In genomic region chr9:36623280-36623679, GRCh38 we compare ENCODE assay signal across 19 cellular contexts. TPM values are rescaled to one million over a fixed set of nuclear protein-coding genes. Genes with fewer than 3 reads are reported as not detected.
A peak's percentile ranks its signal among the peaks of the same experiment; 100 is the strongest.
DNase-seq lines count a peak whose midpoint lies in the region; ATAC-seq and TF ChIP-seq lines count a peak whose summit lies in the region.
"Had no signal": no experiment of that assay in that cellular context is flagged by ENCODE, and none has a peak within 500 bp of the region (broad histone marks: within the 10 kb centered on the region; RNA-seq: fewer than 3 reads in every experiment).

No MANE protein-coding gene starts in this region.

- DNase-seq in HCEC 1CT (peak; percentile 62), amniotic epithelial cell (ENCODE audit: low read depth) (peak; percentile 21), fibroblast of pulmonary artery (ENCODE audit: low read depth) (peak; percentile 35), stromal cell of bone marrow (ENCODE audit: low read depth) (peak; percentile 21), left lung (no peak)
- DNase-seq in activated CD8-positive, alpha-beta T cell treated with anti-CD3 and anti-CD28 coated beads for 36 hours = no peak
- DNase-seq: activated CD4-positive, alpha-beta T cell treated with anti-CD3 and anti-CD28 coated beads, Interleukin-2, amount 50 U/mL, for 4 hours; activated naive CD4-positive, alpha-beta T cell treated with anti-CD3 and anti-CD28 coated beads for 36 hours; DMS153; mesendoderm; MV-4-11; NCI-H2029 treated with DMSO at 0.1 percent for 48 hours; Right ventricle myocardium superior; T-cell had no signal

- H3K9me3 ChIP-seq in left lung = no peaks in the 10 kb centered on the region
- H3K9me3 ChIP-seq: prostate gland, thoracic aorta had no signal

- no peaks in the 10 kb centered on the region for H3K9me3 Mint-ChIP-seq in activated CD8-positive, alpha-beta T cell treated with anti-CD3 and anti-CD28 coated beads for 36 hours
- H3K9me3 Mint-ChIP-seq: activated naive CD4-positive, alpha-beta T cell treated with anti-CD3 and anti-CD28 coated beads for 36 hours; CD14-positive monocyte; natural killer cell treated with Interleukin-12 subunit alpha and Interleukin-12 subunit beta and Interleukin-15 and Interleukin-18, amount 100 ng/mL, for 72 hours; T-cell had no signal

- intact Hi-C loops in left lung (cut with DNase I) = no loop called here
- intact Hi-C loops in activated CD8-positive, alpha-beta T cell treated with anti-CD3 and anti-CD28 coated beads for 36 hours (cut with micrococcal nuclease) = no loop called here

- POLR2A ChIA-PET in activated CD8-positive, alpha-beta T cell treated with anti-CD3 and anti-CD28 coated beads for 36 hours (lab: Charles Lee) = no interaction called here

- no peaks in the 10 kb centered on the region for H3K36me3 ChIP-seq in left lung
- H3K36me3 ChIP-seq: prostate gland, thoracic aorta had no signal

- no peak for ATAC-seq in GM18909 (IDR thresholded peaks at IDR 0.05; ENCODE audit: poor library complexity, unreplicated experiment)
- ATAC-seq in left lung = no peak
- ATAC-seq in activated CD8-positive, alpha-beta T cell treated with anti-CD3 and anti-CD28 coated beads for 36 hours = no peak
- ATAC-seq: natural killer cell treated with Interleukin-12 subunit alpha and Interleukin-12 subunit beta and Interleukin-15 and Interleukin-18, amount 100 ng/mL, for 72 hours; T-cell had no signal

- H3K4me3 Mint-ChIP-seq in activated CD8-positive, alpha-beta T cell treated with anti-CD3 and anti-CD28 coated beads for 36 hours = no peak overlapping the region
- H3K4me3 Mint-ChIP-seq: activated naive CD4-positive, alpha-beta T cell treated with anti-CD3 and anti-CD28 coated beads for 36 hours; CD14-positive monocyte; natural killer cell treated with Interleukin-12 subunit alpha and Interleukin-12 subunit beta and Interleukin-15 and Interleukin-18, amount 100 ng/mL, for 72 hours; T-cell had no signal

- no peak overlapping the region for H3K27ac Mint-ChIP-seq in activated CD8-positive, alpha-beta T cell treated with anti-CD3 and anti-CD28 coated beads for 36 hours
- H3K27ac Mint-ChIP-seq: activated naive CD4-positive, alpha-beta T cell treated with anti-CD3 and anti-CD28 coated beads for 36 hours; CD14-positive monocyte; natural killer cell treated with Interleukin-12 subunit alpha and Interleukin-12 subunit beta and Interleukin-15 and Interleukin-18, amount 100 ng/mL, for 72 hours; T-cell had no signal

- H3K27ac ChIP-seq in left lung = no peak overlapping the region
- H3K27ac ChIP-seq: prostate gland, thoracic aorta had no signal

- TF ChIP-seq CTCF in fibroblast of pulmonary artery (IDR thresholded peaks at IDR 0.05; ENCODE audit: low read length, missing control alignments) = no peak
- TF ChIP-seq CTCF in left lung (IDR thresholded peaks at IDR 0.05) = no peak
- TF ChIP-seq CTCF in activated CD8-positive, alpha-beta T cell treated with anti-CD3 and anti-CD28 coated beads for 36 hours (IDR thresholded peaks at IDR 0.05) = no peak

- H3K27me3 Mint-ChIP-seq in activated CD8-positive, alpha-beta T cell treated with anti-CD3 and anti-CD28 coated beads for 36 hours = no peaks in the 10 kb centered on the region
- H3K27me3 Mint-ChIP-seq: natural killer cell treated with Interleukin-12 subunit alpha and Interleukin-12 subunit beta and Interleukin-15 and Interleukin-18, amount 100 ng/mL, for 72 hours; T-cell had no signal

- no peaks in the 10 kb centered on the region for H3K4me1 ChIP-seq in left lung
- H3K4me1 ChIP-seq: prostate gland had no signal

- H3K36me3 Mint-ChIP-seq in activated CD8-positive, alpha-beta T cell treated with anti-CD3 and anti-CD28 coated beads for 36 hours (ENCODE audit: low read depth) = peaks cover 8% of the 10 kb centered on the region
- H3K36me3 Mint-ChIP-seq: T-cell had no signal

- no peaks in the 10 kb centered on the region for H3K27me3 ChIP-seq in left lung

- no peaks in the 10 kb centered on the region for H3K4me1 Mint-ChIP-seq in activated CD8-positive, alpha-beta T cell treated with anti-CD3 and anti-CD28 coated beads for 36 hours (ENCODE audit: low read depth)
- H3K4me1 Mint-ChIP-seq: CD14-positive monocyte, T-cell had no signal

- H3K4me3 ChIP-seq in fibroblast of pulmonary artery (replicated peaks; ENCODE audit: low read depth, low read length) (no peak overlapping the region), left lung (no peak overlapping the region)
- H3K4me3 ChIP-seq: prostate gland, thoracic aorta had no signal

- CTCF ChIA-PET in activated CD8-positive, alpha-beta T cell treated with anti-CD3 and anti-CD28 coated beads for 36 hours (lab: Charles Lee) = interaction anchor here (1.2 kb wide), 1 partner anchor 11 kb away, joined by 3 read pairs; no protein-coding TSS in a partner anchor

RNA-seq across cellular contexts. Expression of gene MELK, which starts 50.6 kb away (rescaled TPM):
- total RNA-seq in left lung = 1 to 10 TPM; 4.9 to 9.4 TPM
- 10 to 100 TPM; 44.3 to 49.5 TPM for total RNA-seq in activated CD8-positive, alpha-beta T cell treated with anti-CD3 and anti-CD28 coated beads for 36 hours

Comparison
In these comparisons a context has a peak if more than half of its experiments do, and no peak if none do; other contexts are left out.
1. DNase-seq: peak in HCEC 1CT (single experiment), amniotic epithelial cell (single experiment), fibroblast of pulmonary artery (single experiment) and stromal cell of bone marrow (single experiment); none in left lung (0 of 2) and activated CD8-positive, alpha-beta T cell treated with anti-CD3 and anti-CD28 coated beads for 36 hours (single experiment).
2. RNA of gene MELK, which starts 50.6 kb away (total RNA-seq): 44.3 to 49.5 TPM in activated CD8-positive, alpha-beta T cell treated with anti-CD3 and anti-CD28 coated beads for 36 hours; 4.9 to 9.4 TPM in left lung; every median in the first group is over 4 times any median in the second.